In genomic region chr4:83012631-83013419, GRCh38 we compare ENCODE assay signal across 8 cellular contexts. TPM values are rescaled to one million over a fixed set of nuclear protein-coding genes. Genes with fewer than 3 reads are reported as not detected.
DNase-seq lines count a peak whose midpoint lies in the region; ATAC-seq and TF ChIP-seq lines count a peak whose summit lies in the region.

No MANE protein-coding gene starts in this region.

- no peaks in the 10 kb centered on the region for H3K9me2 ChIP-seq in SK-N-SH

- peaks cover 18% of the 10 kb centered on the region for H3F3A ChIP-seq in SK-N-SH (replicated peaks; ENCODE audit: insufficient read depth)

- peak overlapping the region; percentile 96 for H3K27ac Mint-ChIP-seq in activated naive CD8-positive, alpha-beta T cell
- H3K27ac Mint-ChIP-seq in osteocyte (ENCODE audit: unreplicated experiment): peak overlapping the region; percentile 94

- no peaks in the 10 kb centered on the region for H3K27me3 Mint-ChIP-seq in activated naive CD8-positive, alpha-beta T cell
- H3K27me3 Mint-ChIP-seq in osteocyte (ENCODE audit: unreplicated experiment): no peaks in the 10 kb centered on the region

- TF ChIP-seq EP300 in SK-N-SH (IDR thresholded peaks at IDR 0.05; ENCODE audit: borderline replicate concordance in 1 of 2, low read depth in 1 of 2, low read length in 1 of 2): no peak; a peak in 1 of 4 replicates

- peak overlapping the region; percentile 82 to 92 for H3K27ac ChIP-seq in SK-N-SH (ENCODE audit: low read depth in 2 of 2, low read length in 1 of 2)
- H3K27ac ChIP-seq in thyroid gland: peak overlapping the region; percentile 57 to 89 (median 78)

- WGBS in SK-N-SH (ENCODE audit: low lambda C conversion rate): 1% methylated on average over 34 of the region's 80 CpGs
- WGBS in thyroid gland, 2 donors: 0 to 1% methylated on average over 12 to 23 of the region's 80 CpGs

- peaks cover 44% of the 10 kb centered on the region for H3K4me1 Mint-ChIP-seq in activated naive CD8-positive, alpha-beta T cell (ENCODE audit: low read depth)
- peaks cover 38% of the 10 kb centered on the region for H3K4me1 Mint-ChIP-seq in osteocyte (ENCODE audit: unreplicated experiment)

- peak in 1 of 2 donors; percentile 80 for TF ChIP-seq POLR2A in thyroid gland (IDR thresholded peaks at IDR 0.05)

- H3K4me3 ChIP-seq in SK-N-SH (ENCODE audit: low read depth in 2 of 2, low read length in 1 of 2) (peak overlapping the region; percentile 88 to 95), thyroid gland (replicated peaks in 1 of 3) (peak overlapping the region; percentile 81 to 91 (median 85))

- peak overlapping the region; percentile 98 for H3K4me2 ChIP-seq in SK-N-SH

- H3K9ac ChIP-seq in SK-N-SH: peak overlapping the region; percentile 90

- peak; percentile 45 for TF ChIP-seq RAD21 in SK-N-SH (IDR thresholded peaks at IDR 0.05; ENCODE audit: low read length)

- H3K9me3 Mint-ChIP-seq in activated naive CD8-positive, alpha-beta T cell (ENCODE audit: low read depth): no peaks in the 10 kb centered on the region
- no peaks in the 10 kb centered on the region for H3K9me3 Mint-ChIP-seq in osteocyte (ENCODE audit: unreplicated experiment)

- H3K9me3 ChIP-seq in SK-N-SH (no peaks in the 10 kb centered on the region), thyroid gland (no peaks in the 10 kb centered on the region)

- TF ChIP-seq CTCF in GM10266 (IDR thresholded peaks at IDR 0.05; ENCODE audit: control insufficient read depth, insufficient read depth, low read depth, missing control alignments) (peak; percentile 46), SK-N-SH (IDR thresholded peaks at IDR 0.05) (peak; percentile 44), osteocyte (IDR thresholded peaks at IDR 0.05) (peak; percentile 44), thyroid gland (IDR thresholded peaks at IDR 0.05) (peak in 5 of 6 experiments; percentile 23 to 69 (median 55))

- peak overlapping the region; percentile 96 for H3K4me3 Mint-ChIP-seq in activated naive CD8-positive, alpha-beta T cell
- peak overlapping the region; percentile 83 for H3K4me3 Mint-ChIP-seq in osteocyte (ENCODE audit: unreplicated experiment)

- POLR2A ChIA-PET in SK-N-SH (lab: Yijun Ruan, JAX): interaction anchor here (0.6 to 3.9 kb wide), 5 partner anchors 22 to 583 kb away, joined by 3 to 34 read pairs (median 4); partner anchors contain the start of genes COPS4, COQ2, HNRNPDL and THAP9

- H4K20me1 ChIP-seq in SK-N-SH (ENCODE audit: insufficient read depth): no peaks in the 10 kb centered on the region

- H3K36me3 ChIP-seq in SK-N-SH (replicated peaks in 1 of 2; ENCODE audit: control insufficient read depth in 1 of 2, insufficient read depth in 2 of 2, low read length in 1 of 2) (no peaks in the 10 kb centered on the region), thyroid gland (no peaks in the 10 kb centered on the region)

- H3K4me1 ChIP-seq in SK-N-SH (ENCODE audit: control insufficient read depth in 1 of 2, insufficient read depth in 2 of 2, low read depth in 1 of 2, low read length in 1 of 2) (peaks cover 4 to 10% of the 10 kb centered on the region in 2 experiments; a peak in 2 of 4 replicates), thyroid gland (peaks cover 8 to 28% of the 10 kb centered on the region in 2 donors)

- intact Hi-C loops in head of caudate nucleus (cut with DNase I): loop anchor here (1.0 to 5.0 kb wide), 3 partner anchors 21 to 581 kb away; partner anchors contain the start of genes ENOPH1, HNRNPDL and THAP9
- intact Hi-C loops in thyroid gland (cut with DNase I): loop anchor here (5.0 to 10.0 kb wide), 3 partner anchors 121 to 728 kb away; partner anchors contain the start of genes ENOPH1, HNRNPDL and SEC31A

- H3K27me3 ChIP-seq in SK-N-SH (ENCODE audit: insufficient read depth): no peaks in the 10 kb centered on the region
- H3K27me3 ChIP-seq in thyroid gland: no peaks in the 10 kb centered on the region

- ATAC-seq in HG02588 (IDR thresholded peaks at IDR 0.05; ENCODE audit: unreplicated experiment): peak; percentile 84

- H3K36me3 Mint-ChIP-seq in activated naive CD8-positive, alpha-beta T cell: no peaks in the 10 kb centered on the region
- H3K36me3 Mint-ChIP-seq in osteocyte (ENCODE audit: unreplicated experiment): no peaks in the 10 kb centered on the region

- H2AFZ ChIP-seq in SK-N-SH (ENCODE audit: low read depth): peak overlapping the region; percentile 98

- H3K79me2 ChIP-seq in SK-N-SH (ENCODE audit: insufficient read depth): peaks cover 47% of the 10 kb centered on the region

- CTCF ChIA-PET in SK-N-SH (lab: Yijun Ruan, JAX): interaction anchor here (0.6 to 1.2 kb wide), 7 partner anchors 21 to 115 kb away, joined by 3 to 6 read pairs (median 3); partner anchors contain the start of genes COPS4 and THAP9

- DNase-seq in GM10266 (ENCODE audit: extremely low spot score) (peak; percentile 96), NCI-H1048 (lab: John Stamatoyannopoulos, UW) (peak; percentile 94), SK-N-SH (peak; percentile 96), head of caudate nucleus (peak; percentile 92 to 99 (median 98)), osteocyte (ENCODE audit: extremely low spot score, unreplicated experiment) (peak; percentile 99), thyroid gland (peak; percentile 95 to 97)

TF ChIP-seq in SK-N-SH, 30 proteins besides CTCF, POLR2A, EP300 and RAD21 (continues in another document):
- peak; percentile 96 for TF ChIP-seq MAX (IDR thresholded peaks at IDR 0.05; ENCODE audit: low read depth)
- 0 out of 2 replicates have a peak, but pooled peaks have one; percentile 7 for TF ChIP-seq TEAD4 (IDR thresholded peaks at IDR 0.05; ENCODE audit: borderline replicate concordance, insufficient read depth)
- peak; percentile 75 for TF ChIP-seq TAF1 (IDR thresholded peaks at IDR 0.05; ENCODE audit: borderline replicate concordance, low read depth, low read length)
- TF ChIP-seq REST (IDR thresholded peaks at IDR 0.05; ENCODE audit: low read depth, low read length): no peak
- TF ChIP-seq RCOR1 (IDR thresholded peaks at IDR 0.05; ENCODE audit: low read length): peak; percentile 45
- TF ChIP-seq RXRA (IDR thresholded peaks at IDR 0.05; ENCODE audit: borderline replicate concordance, low read depth): no peak
- 0 out of 2 replicates have a peak, but pooled peaks have one; percentile 59 for TF ChIP-seq RFX5 (IDR thresholded peaks at IDR 0.05; ENCODE audit: low read length)
- no peak for TF ChIP-seq PBX3 (IDR thresholded peaks at IDR 0.05)
- TF ChIP-seq TCF12 (IDR thresholded peaks at IDR 0.05): no peak; the same call in 1 of the 2 replicates
- peak; percentile 31; the same call in 1 of the 2 replicates for TF ChIP-seq NFIC (IDR thresholded peaks at IDR 0.05; ENCODE audit: borderline replicate concordance)

RNA-seq across cellular contexts. Expression of gene LIN54, which starts 2.2 kb away (rescaled TPM):
- 6.4 and 8.0 TPM in 2 replicates for polyA plus RNA-seq in SK-N-SH (2012; rRNA removed)
- polyA plus RNA-seq in SK-N-SH (2012; cell fraction: cytosol; rRNA removed): 7.4 and 7.5 TPM in 2 replicates
- polyA plus RNA-seq in SK-N-SH (2012; cell fraction: nucleus; rRNA removed): 2.4 and 5.7 TPM in 2 replicates
- total RNA-seq in osteocyte (12.6 TPM in 2 replicates), thyroid gland (10 to 100 TPM; 14.8 to 20.8 (median 18.1) TPM)

RNA-seq across cellular contexts. Expression of gene COPS4, which starts 22.2 kb away (rescaled TPM):
- polyA plus RNA-seq in SK-N-SH (2012; rRNA removed): 32.2 and 33.9 TPM in 2 replicates
- polyA plus RNA-seq in SK-N-SH (2012; cell fraction: cytosol; rRNA removed): 39.5 and 44.6 TPM in 2 replicates
- polyA plus RNA-seq in SK-N-SH (2012; cell fraction: nucleus; rRNA removed): 14.3 and 31.8 TPM in 2 replicates
- 33.8 and 38.5 TPM in 2 replicates for total RNA-seq in osteocyte
- 10 to 100 TPM; 35.3 to 69.9 (median 50.4) TPM for total RNA-seq in thyroid gland

Comparison
In these comparisons a context has a peak if more than half of its experiments do, and no peak if none do; other contexts are left out.
1. Peak in every context shown above with its lines: DNase-seq, ATAC-seq, H3K4me3 ChIP-seq and H3K27ac ChIP-seq.